ENCODE assay signal across 7 cellular contexts in the genomic region with DNA sequence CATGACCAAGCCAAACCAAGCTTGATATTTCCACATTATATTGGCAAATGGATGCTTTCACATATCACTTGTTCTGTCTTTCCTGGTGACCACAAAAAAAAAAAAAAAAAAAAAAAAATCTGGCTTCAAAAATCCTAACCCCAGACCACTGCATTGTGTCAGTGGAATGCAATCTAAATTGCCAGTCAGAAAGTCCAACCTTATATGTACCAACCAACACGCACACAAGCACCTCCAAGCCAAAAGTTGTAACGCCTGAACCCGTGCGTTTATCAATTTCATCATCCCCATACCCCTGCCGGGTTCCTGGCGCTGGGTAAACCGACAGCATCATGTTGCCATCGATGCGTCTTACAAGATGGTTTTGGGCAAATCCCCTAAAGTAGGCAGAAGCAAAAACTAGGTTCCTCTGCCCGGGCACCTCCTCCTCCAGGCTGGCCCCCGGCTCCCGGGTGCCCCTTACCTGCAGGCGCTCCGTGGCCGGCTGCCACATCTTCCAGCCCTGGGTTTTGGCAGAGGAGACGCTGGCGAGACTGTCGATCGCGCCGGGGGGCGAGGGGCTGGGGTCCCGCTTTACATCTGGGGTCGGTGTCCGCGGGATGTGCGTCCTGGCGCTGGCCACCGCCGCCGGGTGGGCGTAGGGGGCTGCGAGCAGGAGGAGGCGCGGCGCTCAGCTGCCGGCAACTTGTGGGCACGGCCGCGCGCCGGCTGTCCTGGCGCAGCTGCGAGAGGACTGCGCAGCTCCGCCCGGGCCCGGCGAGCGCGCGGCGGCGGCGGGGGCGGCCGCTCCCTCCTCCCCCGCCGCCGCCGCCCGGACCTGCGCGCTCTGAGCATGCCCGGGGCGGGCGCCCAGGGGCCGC. TPM values are rescaled to one million over a fixed set of nuclear protein-coding genes. Genes with fewer than 3 reads are reported as not detected.
DNase-seq lines count a peak whose midpoint lies in the region; ATAC-seq and TF ChIP-seq lines count a peak whose summit lies in the region.

A gene with protein sequence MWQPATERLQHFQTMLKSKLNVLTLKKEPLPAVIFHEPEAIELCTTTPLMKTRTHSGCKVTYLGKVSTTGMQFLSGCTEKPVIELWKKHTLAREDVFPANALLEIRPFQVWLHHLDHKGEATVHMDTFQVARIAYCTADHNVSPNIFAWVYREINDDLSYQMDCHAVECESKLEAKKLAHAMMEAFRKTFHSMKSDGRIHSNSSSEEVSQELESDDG (minus strand): TSS at position 737 of the 860 bp plus-strand sequence. CDS start 244 bp downstream, at position 493.

- H2BK20ac ChIP-seq in IMR-90 (ENCODE audit: low read depth, low read length) = no peak within 1 kb of the TSS

- H3K4me1 ChIP-seq in IMR-90 (ENCODE audit: control insufficient read depth, insufficient read depth, low read length) (no peaks in the 10 kb centered on the region), ascending aorta (peaks cover 6 to 8% of the 10 kb centered on the region in 2 donors), skeletal muscle satellite cell (ENCODE audit: control insufficient read depth, insufficient read depth, low read length) (peaks cover 18% of the 10 kb centered on the region)

- peak within 1 kb of the TSS; percentile 86 for H2AFZ ChIP-seq in IMR-90 (replicated peaks; ENCODE audit: low read length, poor library complexity)

- TF ChIP-seq RAD21 in IMR-90 (IDR thresholded peaks at IDR 0.05; ENCODE audit: low read length) = no peak

- no peak within 1 kb of the TSS for H2AK5ac ChIP-seq in IMR-90 (ENCODE audit: low read depth, low read length)

- dilution Hi-C loops in IMR-90 (cut with HindIII; ENCODE audit: low sequenced_read_pairs, unreplicated experiment) = no loop called here

- peak; percentile 92 for ATAC-seq in IMR-90 (ENCODE audit: low read depth)

- TF ChIP-seq CTCF in IMR-90 (conservative IDR thresholded peaks at IDR 0.05; ENCODE audit: low read depth, low read length) (no peak), ascending aorta (IDR thresholded peaks at IDR 0.05) (no peak)

- no peak within 1 kb of the TSS for H3K56ac ChIP-seq in IMR-90 (ENCODE audit: extremely low read depth, insufficient read depth, low read length)

- no peak within 1 kb of the TSS for H3K18ac ChIP-seq in IMR-90 (ENCODE audit: low read depth, low read length)

- H2BK5ac ChIP-seq in IMR-90 (ENCODE audit: low read depth, low read length, poor library complexity, severe bottlenecking) = no peak within 1 kb of the TSS

- no peaks in the 10 kb centered on the region for H3K9me1 ChIP-seq in IMR-90 (ENCODE audit: insufficient read depth, low read length)

- H2BK120ac ChIP-seq in IMR-90 (ENCODE audit: low read depth, low read length) = no peak within 1 kb of the TSS

- no peaks in the 10 kb centered on the region for H4K20me1 ChIP-seq in IMR-90 (ENCODE audit: insufficient read depth, low read length)

- in situ Hi-C loops in IMR-90 (cut with MboI; ENCODE audit: low sequenced_read_pairs) = loop anchor here (10.0 kb wide), 1 partner anchor 586 kb away; no protein-coding TSS in a partner anchor

- intact Hi-C loops in IMR-90 (cut with micrococcal nuclease) = loop anchor here (5.0 kb wide), 1 partner anchor 588 kb away; no protein-coding TSS in a partner anchor
- intact Hi-C loops in ascending aorta (cut with DNase I) = loop anchor here (5.0 kb wide), 3 partner anchors 147 to 588 kb away; no protein-coding TSS in a partner anchor

- WGBS in IMR-90 (ENCODE audit: extremely low coverage in 2 of 2, insufficient read length in 1 of 2), 2 experiments = 8% methylated on average over 14 of the region's 68 CpGs; no CpG with 5 or more reads in 1 of the 2 experiments

- no peak within 1 kb of the TSS for H3K27ac ChIP-seq in IMR-90 (ENCODE audit: insufficient read depth, low read length)
- peak within 1 kb of the TSS; percentile 91 to 95 for H3K27ac ChIP-seq in ascending aorta

- TF ChIP-seq POLR2A in IMR-90 (IDR thresholded peaks at IDR 0.05; ENCODE audit: low read depth, low read length) = no peak

- H3K9ac ChIP-seq in IMR-90 (ENCODE audit: low read depth, low read length) (peak within 1 kb of the TSS; percentile 66; the same call in 1 of the 2 replicates), skeletal muscle satellite cell (ENCODE audit: low read depth, low read length) (peak within 1 kb of the TSS; percentile 88)

- H3K27me3 ChIP-seq in IMR-90 (ENCODE audit: control insufficient read depth, insufficient read depth, low read length) = no peaks in the 10 kb centered on the region
- H3K27me3 ChIP-seq in ascending aorta = no peaks in the 10 kb centered on the region
- no peaks in the 10 kb centered on the region for H3K27me3 ChIP-seq in skeletal muscle satellite cell (ENCODE audit: control insufficient read depth, insufficient read depth, low read length)

- peak; percentile 5 for DNase-seq in IMR-90
- peak in 1 of 2 donors; percentile 68 for DNase-seq in ascending aorta (ENCODE audit: low spot score in 2 of 2)
- no peak for DNase-seq in stimulated activated CD4-positive, alpha-beta T cell treated with anti-CD3 and anti-CD28 coated beads, Interleukin-1b, Interleukin-23, amount 100 ng/mL, for 48 hours
- no peak for DNase-seq in cerebellar nuclear complex (lab: John Stamatoyannopoulos, UW)
- DNase-seq in stimulated activated CD8-positive, alpha-beta memory T cell treated with anti-CD3 and anti-CD28 coated beads, Interleukin-4, amount 100 ng/mL, for 48 hours = no peak

- H2BK15ac ChIP-seq in IMR-90 (ENCODE audit: low read depth, low read length) = no peak within 1 kb of the TSS; the same call in 2 of the 3 replicates

- no peak within 1 kb of the TSS for H3K14ac ChIP-seq in IMR-90 (replicated peaks; ENCODE audit: low read depth, low read length)

- no peak within 1 kb of the TSS for H4K8ac ChIP-seq in IMR-90 (ENCODE audit: low read depth in 2 of 2, low read length in 2 of 2)

- H3K23ac ChIP-seq in IMR-90 (ENCODE audit: low read depth, low read length) = no peak within 1 kb of the TSS

- H3K9me3 ChIP-seq in IMR-90 (ENCODE audit: control insufficient read depth, insufficient read depth, low read length) (no peaks in the 10 kb centered on the region), ascending aorta (no peaks in the 10 kb centered on the region), iPS-18c (ENCODE audit: control insufficient read depth, insufficient read depth, low read length) (no peaks in the 10 kb centered on the region), skeletal muscle satellite cell (replicated peaks; ENCODE audit: low read length) (no peaks in the 10 kb centered on the region)

- H3K4me3 ChIP-seq in IMR-90 (ENCODE audit: insufficient read depth, low read depth, low read length) (peak within 1 kb of the TSS; percentile 66), ascending aorta (peak within 1 kb of the TSS; percentile 92 to 94), iPS-18c (ENCODE audit: insufficient read depth, low read depth, low read length) (peak within 1 kb of the TSS; percentile 62), skeletal muscle satellite cell (ENCODE audit: low read length) (peak within 1 kb of the TSS; percentile 83)

- no peak within 1 kb of the TSS; the same call in 1 of the 2 replicates for H4K91ac ChIP-seq in IMR-90 (ENCODE audit: insufficient read depth, low read depth, low read length)

- H3K79me1 ChIP-seq in IMR-90 (ENCODE audit: low read depth in 1 of 2, low read length in 2 of 2) = no peaks in the 10 kb centered on the region

- POLR2A ChIA-PET in IMR-90 (lab: Charles Lee; ENCODE audit: unreplicated experiment) = no interaction called here

- H3K36me3 ChIP-seq in IMR-90 (ENCODE audit: control insufficient read depth, insufficient read depth, low read length) (no peaks in the 10 kb centered on the region), ascending aorta (no peaks in the 10 kb centered on the region), skeletal muscle satellite cell (ENCODE audit: insufficient read depth, low read length) (no peaks in the 10 kb centered on the region)

- no TSS peak for BruUV-seq in IMR-90 (replicated peaks; lab: Mats Ljungman, UMichigan)

- no peak within 1 kb of the TSS; the same call in 1 of the 2 replicates for H3K4ac ChIP-seq in IMR-90 (ENCODE audit: low read depth, low read length)

- H2AK9ac ChIP-seq in IMR-90 (replicated peaks; ENCODE audit: low read depth, low read length, poor library complexity) = no peak within 1 kb of the TSS

- H4K5ac ChIP-seq in IMR-90 (ENCODE audit: low read depth, low read length) = no peak within 1 kb of the TSS

- CTCF ChIA-PET in IMR-90 (lab: Yijun Ruan, JAX) = no interaction called here

- peak within 1 kb of the TSS; percentile 46; the same call in 1 of the 2 replicates for H3K4me2 ChIP-seq in IMR-90 (ENCODE audit: low read depth, low read length)
- peak within 1 kb of the TSS; percentile 88 for H3K4me2 ChIP-seq in skeletal muscle satellite cell (ENCODE audit: low read length)

TF ChIP-seq in IMR-90, 13 proteins besides CTCF, POLR2A, EP300 and RAD21:
- TF ChIP-seq, protein P1, sequence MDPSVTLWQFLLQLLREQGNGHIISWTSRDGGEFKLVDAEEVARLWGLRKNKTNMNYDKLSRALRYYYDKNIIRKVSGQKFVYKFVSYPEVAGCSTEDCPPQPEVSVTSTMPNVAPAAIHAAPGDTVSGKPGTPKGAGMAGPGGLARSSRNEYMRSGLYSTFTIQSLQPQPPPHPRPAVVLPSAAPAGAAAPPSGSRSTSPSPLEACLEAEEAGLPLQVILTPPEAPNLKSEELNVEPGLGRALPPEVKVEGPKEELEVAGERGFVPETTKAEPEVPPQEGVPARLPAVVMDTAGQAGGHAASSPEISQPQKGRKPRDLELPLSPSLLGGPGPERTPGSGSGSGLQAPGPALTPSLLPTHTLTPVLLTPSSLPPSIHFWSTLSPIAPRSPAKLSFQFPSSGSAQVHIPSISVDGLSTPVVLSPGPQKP (IDR thresholded peaks at IDR 0.05; ENCODE audit: borderline replicate concordance, low read depth, low read length) = no peak
- no peak for TF ChIP-seq RFX5 (IDR thresholded peaks at IDR 0.05; ENCODE audit: low read depth, low read length)

RNA-seq across cellular contexts. Expression of the gene that starts here (rescaled TPM):
- total RNA-seq in IMR-90 (2012; rRNA removed) (0.83 and 0.90 TPM in 2 replicates), ascending aorta (38.4 TPM)
- polyA plus RNA-seq in IMR-90 (2012; rRNA removed) = 1.1 and 1.9 TPM in 2 replicates
- 1.2 and 1.8 TPM in 2 replicates for polyA plus RNA-seq in IMR-90 (2012; cell fraction: cytosol; rRNA removed)
- polyA plus RNA-seq in IMR-90 (2012; cell fraction: nucleus; rRNA removed; ENCODE audit: low replicate concordance) = 0.45 and 0.57 TPM in 2 replicates
- total RNA-seq in skeletal muscle satellite cell (2012; rRNA removed) = 16.8 and 24.3 TPM in 2 replicates

Comparison
In these comparisons a context has a peak if more than half of its experiments do, and no peak if none do; other contexts are left out.
1. RNA of the gene that starts here (total RNA-seq): 38.4 TPM in ascending aorta (single experiment); 0.83 to 0.90 TPM in IMR-90; every median in the first group is over 10 times any median in the second.
2. Peak in every context shown above with its lines, with median percentiles within 50 percentile points of each other: H3K4me3 ChIP-seq.